ENCODE assay signal across 1 cellular context in genomic region chr12:119179335-119180021, GRCh38.
TF ChIP-seq lines count a peak whose summit lies in the region.

No MANE protein-coding gene starts in this region.

TF ChIP-seq in GM23338, 12 proteins besides CTCF, POLR2A, EP300 and RAD21 (continued from another document):
- TF ChIP-seq, protein P1, sequence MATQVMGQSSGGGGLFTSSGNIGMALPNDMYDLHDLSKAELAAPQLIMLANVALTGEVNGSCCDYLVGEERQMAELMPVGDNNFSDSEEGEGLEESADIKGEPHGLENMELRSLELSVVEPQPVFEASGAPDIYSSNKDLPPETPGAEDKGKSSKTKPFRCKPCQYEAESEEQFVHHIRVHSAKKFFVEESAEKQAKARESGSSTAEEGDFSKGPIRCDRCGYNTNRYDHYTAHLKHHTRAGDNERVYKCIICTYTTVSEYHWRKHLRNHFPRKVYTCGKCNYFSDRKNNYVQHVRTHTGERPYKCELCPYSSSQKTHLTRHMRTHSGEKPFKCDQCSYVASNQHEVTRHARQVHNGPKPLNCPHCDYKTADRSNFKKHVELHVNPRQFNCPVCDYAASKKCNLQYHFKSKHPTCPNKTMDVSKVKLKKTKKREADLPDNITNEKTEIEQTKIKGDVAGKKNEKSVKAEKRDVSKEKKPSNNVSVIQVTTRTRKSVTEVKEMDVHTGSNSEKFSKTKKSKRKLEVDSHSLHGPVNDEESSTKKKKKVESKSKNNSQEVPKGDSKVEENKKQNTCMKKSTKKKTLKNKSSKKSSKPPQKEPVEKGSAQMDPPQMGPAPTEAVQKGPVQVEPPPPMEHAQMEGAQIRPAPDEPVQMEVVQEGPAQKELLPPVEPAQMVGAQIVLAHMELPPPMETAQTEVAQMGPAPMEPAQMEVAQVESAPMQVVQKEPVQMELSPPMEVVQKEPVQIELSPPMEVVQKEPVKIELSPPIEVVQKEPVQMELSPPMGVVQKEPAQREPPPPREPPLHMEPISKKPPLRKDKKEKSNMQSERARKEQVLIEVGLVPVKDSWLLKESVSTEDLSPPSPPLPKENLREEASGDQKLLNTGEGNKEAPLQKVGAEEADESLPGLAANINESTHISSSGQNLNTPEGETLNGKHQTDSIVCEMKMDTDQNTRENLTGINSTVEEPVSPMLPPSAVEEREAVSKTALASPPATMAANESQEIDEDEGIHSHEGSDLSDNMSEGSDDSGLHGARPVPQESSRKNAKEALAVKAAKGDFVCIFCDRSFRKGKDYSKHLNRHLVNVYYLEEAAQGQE (IDR thresholded peaks at IDR 0.05; ENCODE audit: unreplicated experiment) = no peak
- TF ChIP-seq, protein P2, sequence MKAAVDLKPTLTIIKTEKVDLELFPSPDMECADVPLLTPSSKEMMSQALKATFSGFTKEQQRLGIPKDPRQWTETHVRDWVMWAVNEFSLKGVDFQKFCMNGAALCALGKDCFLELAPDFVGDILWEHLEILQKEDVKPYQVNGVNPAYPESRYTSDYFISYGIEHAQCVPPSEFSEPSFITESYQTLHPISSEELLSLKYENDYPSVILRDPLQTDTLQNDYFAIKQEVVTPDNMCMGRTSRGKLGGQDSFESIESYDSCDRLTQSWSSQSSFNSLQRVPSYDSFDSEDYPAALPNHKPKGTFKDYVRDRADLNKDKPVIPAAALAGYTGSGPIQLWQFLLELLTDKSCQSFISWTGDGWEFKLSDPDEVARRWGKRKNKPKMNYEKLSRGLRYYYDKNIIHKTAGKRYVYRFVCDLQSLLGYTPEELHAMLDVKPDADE (IDR thresholded peaks at IDR 0.05) = no peak
- TF ChIP-seq EZH2phosphoT487 (IDR thresholded peaks at IDR 0.05; ENCODE audit: unreplicated experiment) = no peak
